ENCODE assay signal across 27 cellular contexts in genomic region chr3:133758969-133759739, GRCh38. TPM values are rescaled to one million over a fixed set of nuclear protein-coding genes. Genes with fewer than 3 reads are reported as not detected.
"Had no signal": no experiment of that assay in that cellular context is flagged by ENCODE, and none has a peak within 500 bp of the region (broad histone marks: within the 10 kb centered on the region; RNA-seq: fewer than 3 reads in every experiment).

No MANE protein-coding gene starts in this region.

- H3K4me1 Mint-ChIP-seq: naive thymus-derived CD4-positive, alpha-beta T cell; stimulated activated memory B cell treated with anti-CD40 and anti-IgM and Interleukin-4, amounts not matched to agents 10 μg/mL and 1 μg/mL and 100 μg/mL, for 72 hours; stimulated activated naive CD8-positive, alpha-beta T cell treated with anti-CD3 and anti-CD28 coated beads, Interleukin-15, amount 100 ng/mL, for 72 hours had no signal

- H3K27me3 ChIP-seq: pancreas, tibial nerve, uterus had no signal

- H3K27me3 Mint-ChIP-seq: type B pancreatic cell had no signal

- H3K27ac ChIP-seq: hepatocyte, left ventricle myocardium inferior, pancreas, prostate gland, tibial nerve, uterus had no signal

- DNase-seq: islet precursor cell; left ventricle myocardium inferior; midbrain; mucosa of descending colon; naive thymus-derived CD4-positive, alpha-beta T cell; nucleus accumbens; pancreas; posterior cingulate gyrus; retina; right cardiac atrium; small intestine; stimulated activated CD4-positive, alpha-beta T cell treated with anti-CD3 and anti-CD28 coated beads, Interleukin-1b, Interleukin-23, amount 100 ng/mL, for 48 hours; stimulated activated CD4-positive, alpha-beta T cell treated with anti-CD3 and anti-CD28 coated beads, Interleukin-2, amount 100 ng/mL, for 48 hours; stimulated activated CD4-positive, alpha-beta T cell treated with anti-CD3 and anti-CD28 coated beads, Interleukin-4, amount 100 ng/mL, for 4 hours; stimulated activated CD8-positive, alpha-beta memory T cell treated with anti-CD3 and anti-CD28 coated beads, Interleukin-4, amount 100 ng/mL, for 48 hours; stimulated activated naive CD4-positive, alpha-beta T cell treated with Interleukin-2 at 50 U/mL for 16 hours; stimulated activated naive CD8-positive, alpha-beta T cell treated with anti-CD3 and anti-CD28 coated beads, Interleukin-15, amount 100 ng/mL, for 72 hours; substantia nigra; uterus had no signal

- H3K79me2 ChIP-seq: hepatocyte had no signal

- FAIRE-seq: pancreas, small intestine had no signal

- H3K4me2 ChIP-seq: hepatocyte had no signal

- ATAC-seq: mucosa of descending colon; naive thymus-derived CD4-positive, alpha-beta T cell; natural killer cell treated with Interleukin-12 subunit alpha and Interleukin-12 subunit beta and Interleukin-15 and Interleukin-18, amount 100 ng/mL, for 72 hours; pancreas; right cardiac atrium; sciatic nerve; stimulated activated memory B cell treated with anti-CD40 and anti-IgM and Interleukin-4, amounts not matched to agents 10 μg/mL and 1 μg/mL and 100 μg/mL, for 72 hours; stimulated activated naive CD8-positive, alpha-beta T cell treated with anti-CD3 and anti-CD28 coated beads, Interleukin-15, amount 100 ng/mL, for 72 hours had no signal

- H3K4me3 Mint-ChIP-seq: naive thymus-derived CD4-positive, alpha-beta T cell; natural killer cell treated with Interleukin-12 subunit alpha and Interleukin-12 subunit beta and Interleukin-15 and Interleukin-18, amount 100 ng/mL, for 72 hours; stimulated activated memory B cell treated with anti-CD40 and anti-IgM and Interleukin-4, amounts not matched to agents 10 μg/mL and 1 μg/mL and 100 μg/mL, for 72 hours; stimulated activated naive CD8-positive, alpha-beta T cell treated with anti-CD3 and anti-CD28 coated beads, Interleukin-15, amount 100 ng/mL, for 72 hours; type B pancreatic cell had no signal

- H3K9me3 ChIP-seq: left ventricle myocardium inferior, mucosa of descending colon, pancreas, prostate gland, tibial nerve, uterus had no signal

- H3K36me3 ChIP-seq: left ventricle myocardium inferior, pancreas, prostate gland, uterus had no signal

- H3K27ac Mint-ChIP-seq: naive thymus-derived CD4-positive, alpha-beta T cell; natural killer cell treated with Interleukin-12 subunit alpha and Interleukin-12 subunit beta and Interleukin-15 and Interleukin-18, amount 100 ng/mL, for 72 hours; stimulated activated memory B cell treated with anti-CD40 and anti-IgM and Interleukin-4, amounts not matched to agents 10 μg/mL and 1 μg/mL and 100 μg/mL, for 72 hours; type B pancreatic cell had no signal

- H2AFZ ChIP-seq: hepatocyte had no signal

- H3K36me3 Mint-ChIP-seq: naive thymus-derived CD4-positive, alpha-beta T cell; natural killer cell treated with Interleukin-12 subunit alpha and Interleukin-12 subunit beta and Interleukin-15 and Interleukin-18, amount 100 ng/mL, for 72 hours; stimulated activated memory B cell treated with anti-CD40 and anti-IgM and Interleukin-4, amounts not matched to agents 10 μg/mL and 1 μg/mL and 100 μg/mL, for 72 hours; type B pancreatic cell had no signal

- H3K9me3 Mint-ChIP-seq: naive thymus-derived CD4-positive, alpha-beta T cell; natural killer cell treated with Interleukin-12 subunit alpha and Interleukin-12 subunit beta and Interleukin-15 and Interleukin-18, amount 100 ng/mL, for 72 hours; stimulated activated memory B cell treated with anti-CD40 and anti-IgM and Interleukin-4, amounts not matched to agents 10 μg/mL and 1 μg/mL and 100 μg/mL, for 72 hours; stimulated activated naive CD8-positive, alpha-beta T cell treated with anti-CD3 and anti-CD28 coated beads, Interleukin-15, amount 100 ng/mL, for 72 hours; type B pancreatic cell had no signal

- H3K4me1 ChIP-seq: pancreas, prostate gland, uterus had no signal

- H3K4me3 ChIP-seq: hepatocyte, left ventricle myocardium inferior, lung, mucosa of descending colon, pancreas, prostate gland, tibial nerve, uterus had no signal

RNA-seq across cellular contexts. Expression of gene TF, which starts 13.0 kb away (rescaled TPM):
- polyA plus RNA-seq: naive thymus-derived CD4-positive, alpha-beta T cell had no signal
